In genomic region chr6:157464653-157465535, GRCh38 we compare ENCODE assay signal across 8 cellular contexts.
DNase-seq lines count a peak whose midpoint lies in the region; ATAC-seq, FAIRE-seq and TF ChIP-seq lines count a peak whose summit lies in the region.

No MANE protein-coding gene starts in this region.

- H3K4me3 Mint-ChIP-seq in natural killer cell treated with Interleukin-12 subunit alpha and Interleukin-12 subunit beta and Interleukin-15 and Interleukin-18, amount 100 ng/mL, for 72 hours = peak overlapping the region; percentile 74
- H3K4me3 Mint-ChIP-seq in natural killer cell = no peak overlapping the region
- peak overlapping the region; percentile 54 to 70 for H3K4me3 Mint-ChIP-seq in activated T-cell treated with anti-CD3 and anti-CD28 coated beads, Interleukin-2, amount 50 U/mL, for 72 hours

- WGBS in small intestine, 3 donors = 87 to 94% (median 93%) methylated on average over 11 of the region's 11 CpGs

- H3K36me3 ChIP-seq in uterus (no peaks in the 10 kb centered on the region), small intestine (ENCODE audit: control insufficient read depth in 2 of 2, insufficient read depth in 2 of 2, low read length in 2 of 2) (no peaks in the 10 kb centered on the region)

- H3K27me3 ChIP-seq in uterus = no peaks in the 10 kb centered on the region
- H3K27me3 ChIP-seq in small intestine (ENCODE audit: control insufficient read depth in 2 of 2, insufficient read depth in 2 of 2, low read length in 2 of 2) = no peaks in the 10 kb centered on the region

- DNase-seq in natural killer cell treated with Interleukin-12 subunit alpha and Interleukin-12 subunit beta and Interleukin-15 and Interleukin-18, amount 100 ng/mL, for 72 hours (ENCODE audit: low spot score) = no peak
- DNase-seq in natural killer cell (no peak), uterus (no peak), LoVo (ENCODE audit: low spot score) (no peak), small intestine (no peak), NCI-H146 (lab: John Stamatoyannopoulos, UW) (no peak)
- DNase-seq in activated T-cell treated with anti-CD3 and anti-CD28 coated beads, Interleukin-2, amount 50 U/mL, for 72 hours = peak; percentile 31 to 42

- H3K27me3 Mint-ChIP-seq in natural killer cell treated with Interleukin-12 subunit alpha and Interleukin-12 subunit beta and Interleukin-15 and Interleukin-18, amount 100 ng/mL, for 72 hours = no peaks in the 10 kb centered on the region
- no peaks in the 10 kb centered on the region for H3K27me3 Mint-ChIP-seq in natural killer cell (ENCODE audit: low read depth in 2 of 2)
- no peaks in the 10 kb centered on the region for H3K27me3 Mint-ChIP-seq in activated T-cell treated with anti-CD3 and anti-CD28 coated beads, Interleukin-2, amount 50 U/mL, for 72 hours (ENCODE audit: low read depth)

- H3K27ac ChIP-seq in uterus = peak overlapping the region; percentile 46 to 76
- no peak overlapping the region for H3K27ac ChIP-seq in small intestine (ENCODE audit: low read depth in 1 of 2, low read length in 1 of 2)

- TF ChIP-seq CTCF in natural killer cell (IDR thresholded peaks at IDR 0.05) (no peak), uterus (IDR thresholded peaks at IDR 0.05) (no peak)

- H3K9me3 Mint-ChIP-seq in natural killer cell treated with Interleukin-12 subunit alpha and Interleukin-12 subunit beta and Interleukin-15 and Interleukin-18, amount 100 ng/mL, for 72 hours = no peaks in the 10 kb centered on the region
- H3K9me3 Mint-ChIP-seq in natural killer cell = no peaks in the 10 kb centered on the region
- no peaks in the 10 kb centered on the region for H3K9me3 Mint-ChIP-seq in activated T-cell treated with anti-CD3 and anti-CD28 coated beads, Interleukin-2, amount 50 U/mL, for 72 hours

- H3K36me3 Mint-ChIP-seq in natural killer cell treated with Interleukin-12 subunit alpha and Interleukin-12 subunit beta and Interleukin-15 and Interleukin-18, amount 100 ng/mL, for 72 hours = no peaks in the 10 kb centered on the region
- H3K36me3 Mint-ChIP-seq in natural killer cell = no peaks in the 10 kb centered on the region
- no peaks in the 10 kb centered on the region for H3K36me3 Mint-ChIP-seq in activated T-cell treated with anti-CD3 and anti-CD28 coated beads, Interleukin-2, amount 50 U/mL, for 72 hours (ENCODE audit: insufficient read depth in 2 of 2)

- intact Hi-C loops in natural killer cell (cut with micrococcal nuclease) = loop anchor here (5.0 kb wide), 2 partner anchors 83 to 202 kb away; partner anchors contain the start of gene ZDHHC14
- intact Hi-C loops in uterus (cut with DNase I; ENCODE audit: low total_unique reads) = no loop called here

- H3K4me1 ChIP-seq in uterus = no peaks in the 10 kb centered on the region
- H3K4me1 ChIP-seq in small intestine (ENCODE audit: control insufficient read depth in 2 of 2, insufficient read depth in 1 of 2, low read depth in 1 of 2, low read length in 1 of 2) = peaks cover 0 to 4% of the 10 kb centered on the region in 2 donors

- no peak for FAIRE-seq in small intestine (lab: Jason Lieb, UNC)

- no peaks in the 10 kb centered on the region for H3K9me3 ChIP-seq in uterus
- no peaks in the 10 kb centered on the region for H3K9me3 ChIP-seq in small intestine (ENCODE audit: control insufficient read depth, low read depth)

- peaks cover 28 to 52% of the 10 kb centered on the region in 2 donors for H3K4me1 Mint-ChIP-seq in natural killer cell treated with Interleukin-12 subunit alpha and Interleukin-12 subunit beta and Interleukin-15 and Interleukin-18, amount 100 ng/mL, for 72 hours (ENCODE audit: low read depth in 2 of 2)
- peaks cover 8 to 16% of the 10 kb centered on the region in 2 donors for H3K4me1 Mint-ChIP-seq in natural killer cell
- peaks cover 67% of the 10 kb centered on the region for H3K4me1 Mint-ChIP-seq in activated T-cell treated with anti-CD3 and anti-CD28 coated beads, Interleukin-2, amount 50 U/mL, for 72 hours (ENCODE audit: low read depth)

- ATAC-seq in natural killer cell treated with Interleukin-12 subunit alpha and Interleukin-12 subunit beta and Interleukin-15 and Interleukin-18, amount 100 ng/mL, for 72 hours = peak; percentile 79 to 80
- ATAC-seq in natural killer cell = no peak
- peak; percentile 54 for ATAC-seq in HG02973 (IDR thresholded peaks at IDR 0.05; ENCODE audit: unreplicated experiment)
- peak; percentile 56 to 66 for ATAC-seq in activated T-cell treated with anti-CD3 and anti-CD28 coated beads, Interleukin-2, amount 50 U/mL, for 72 hours (replicated peaks in 1 of 2)

- TF ChIP-seq POLR2A in uterus (IDR thresholded peaks at IDR 0.05) = no peak

- peak overlapping the region; percentile 85 to 89 for H3K27ac Mint-ChIP-seq in natural killer cell treated with Interleukin-12 subunit alpha and Interleukin-12 subunit beta and Interleukin-15 and Interleukin-18, amount 100 ng/mL, for 72 hours
- H3K27ac Mint-ChIP-seq in natural killer cell = no peak overlapping the region
- peak overlapping the region; percentile 66 for H3K27ac Mint-ChIP-seq in activated T-cell treated with anti-CD3 and anti-CD28 coated beads, Interleukin-2, amount 50 U/mL, for 72 hours

- H3K4me3 ChIP-seq in uterus (no peak overlapping the region), small intestine (ENCODE audit: low read depth in 1 of 2, low read length in 2 of 2) (no peak overlapping the region)

Comparison
In these comparisons a context has a peak if more than half of its experiments do, and no peak if none do; other contexts are left out.
1. ATAC-seq: peak in natural killer cell treated with Interleukin-12 subunit alpha and Interleukin-12 subunit beta and Interleukin-15 and Interleukin-18, amount 100 ng/mL, for 72 hours (2 of 2), HG02973 (single experiment) and activated T-cell treated with anti-CD3 and anti-CD28 coated beads, Interleukin-2, amount 50 U/mL, for 72 hours (2 of 2); none in natural killer cell (0 of 3).
2. H3K27ac Mint-ChIP-seq: peak in natural killer cell treated with Interleukin-12 subunit alpha and Interleukin-12 subunit beta and Interleukin-15 and Interleukin-18, amount 100 ng/mL, for 72 hours (2 of 2) and activated T-cell treated with anti-CD3 and anti-CD28 coated beads, Interleukin-2, amount 50 U/mL, for 72 hours (single experiment); none in natural killer cell (0 of 2).
3. DNase-seq: peak in activated T-cell treated with anti-CD3 and anti-CD28 coated beads, Interleukin-2, amount 50 U/mL, for 72 hours (2 of 2); none in natural killer cell treated with Interleukin-12 subunit alpha and Interleukin-12 subunit beta and Interleukin-15 and Interleukin-18, amount 100 ng/mL, for 72 hours (single experiment), natural killer cell (single experiment), uterus (0 of 2), LoVo (single experiment), small intestine (single experiment) and NCI-H146 (single experiment).
4. H3K27ac ChIP-seq: peak in uterus (2 of 2); none in small intestine (0 of 2).